In the genomic region with DNA sequence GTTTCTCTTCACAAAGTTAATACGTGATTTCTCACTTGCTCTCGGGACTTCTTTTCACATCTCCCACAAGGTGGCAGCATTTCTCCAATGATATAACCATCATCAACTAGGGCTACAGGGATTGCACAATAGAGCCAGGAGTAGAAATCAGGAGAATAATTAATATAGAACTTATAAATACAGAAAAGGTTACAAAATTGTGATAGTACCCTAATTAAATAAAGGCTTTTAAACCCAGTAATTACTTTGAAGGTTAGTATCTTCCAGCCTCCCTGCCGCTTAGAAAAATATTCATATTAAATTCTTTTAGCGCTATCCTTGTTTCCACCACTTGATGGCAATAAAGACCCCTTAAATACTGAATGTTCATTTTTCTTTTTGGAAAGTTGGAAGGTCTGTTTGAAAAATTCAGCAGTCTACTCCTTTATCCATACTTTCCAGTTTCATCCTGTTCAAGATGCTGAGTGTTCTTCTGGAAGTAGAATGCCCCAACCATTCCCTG, we compare ENCODE assay signal across 2 cellular contexts.
TF ChIP-seq lines count a peak whose summit lies in the region.

No MANE protein-coding gene starts in this region.

TF ChIP-seq in GM23338, 12 proteins besides CTCF, POLR2A, EP300 and RAD21:
- TF ChIP-seq, protein P1, sequence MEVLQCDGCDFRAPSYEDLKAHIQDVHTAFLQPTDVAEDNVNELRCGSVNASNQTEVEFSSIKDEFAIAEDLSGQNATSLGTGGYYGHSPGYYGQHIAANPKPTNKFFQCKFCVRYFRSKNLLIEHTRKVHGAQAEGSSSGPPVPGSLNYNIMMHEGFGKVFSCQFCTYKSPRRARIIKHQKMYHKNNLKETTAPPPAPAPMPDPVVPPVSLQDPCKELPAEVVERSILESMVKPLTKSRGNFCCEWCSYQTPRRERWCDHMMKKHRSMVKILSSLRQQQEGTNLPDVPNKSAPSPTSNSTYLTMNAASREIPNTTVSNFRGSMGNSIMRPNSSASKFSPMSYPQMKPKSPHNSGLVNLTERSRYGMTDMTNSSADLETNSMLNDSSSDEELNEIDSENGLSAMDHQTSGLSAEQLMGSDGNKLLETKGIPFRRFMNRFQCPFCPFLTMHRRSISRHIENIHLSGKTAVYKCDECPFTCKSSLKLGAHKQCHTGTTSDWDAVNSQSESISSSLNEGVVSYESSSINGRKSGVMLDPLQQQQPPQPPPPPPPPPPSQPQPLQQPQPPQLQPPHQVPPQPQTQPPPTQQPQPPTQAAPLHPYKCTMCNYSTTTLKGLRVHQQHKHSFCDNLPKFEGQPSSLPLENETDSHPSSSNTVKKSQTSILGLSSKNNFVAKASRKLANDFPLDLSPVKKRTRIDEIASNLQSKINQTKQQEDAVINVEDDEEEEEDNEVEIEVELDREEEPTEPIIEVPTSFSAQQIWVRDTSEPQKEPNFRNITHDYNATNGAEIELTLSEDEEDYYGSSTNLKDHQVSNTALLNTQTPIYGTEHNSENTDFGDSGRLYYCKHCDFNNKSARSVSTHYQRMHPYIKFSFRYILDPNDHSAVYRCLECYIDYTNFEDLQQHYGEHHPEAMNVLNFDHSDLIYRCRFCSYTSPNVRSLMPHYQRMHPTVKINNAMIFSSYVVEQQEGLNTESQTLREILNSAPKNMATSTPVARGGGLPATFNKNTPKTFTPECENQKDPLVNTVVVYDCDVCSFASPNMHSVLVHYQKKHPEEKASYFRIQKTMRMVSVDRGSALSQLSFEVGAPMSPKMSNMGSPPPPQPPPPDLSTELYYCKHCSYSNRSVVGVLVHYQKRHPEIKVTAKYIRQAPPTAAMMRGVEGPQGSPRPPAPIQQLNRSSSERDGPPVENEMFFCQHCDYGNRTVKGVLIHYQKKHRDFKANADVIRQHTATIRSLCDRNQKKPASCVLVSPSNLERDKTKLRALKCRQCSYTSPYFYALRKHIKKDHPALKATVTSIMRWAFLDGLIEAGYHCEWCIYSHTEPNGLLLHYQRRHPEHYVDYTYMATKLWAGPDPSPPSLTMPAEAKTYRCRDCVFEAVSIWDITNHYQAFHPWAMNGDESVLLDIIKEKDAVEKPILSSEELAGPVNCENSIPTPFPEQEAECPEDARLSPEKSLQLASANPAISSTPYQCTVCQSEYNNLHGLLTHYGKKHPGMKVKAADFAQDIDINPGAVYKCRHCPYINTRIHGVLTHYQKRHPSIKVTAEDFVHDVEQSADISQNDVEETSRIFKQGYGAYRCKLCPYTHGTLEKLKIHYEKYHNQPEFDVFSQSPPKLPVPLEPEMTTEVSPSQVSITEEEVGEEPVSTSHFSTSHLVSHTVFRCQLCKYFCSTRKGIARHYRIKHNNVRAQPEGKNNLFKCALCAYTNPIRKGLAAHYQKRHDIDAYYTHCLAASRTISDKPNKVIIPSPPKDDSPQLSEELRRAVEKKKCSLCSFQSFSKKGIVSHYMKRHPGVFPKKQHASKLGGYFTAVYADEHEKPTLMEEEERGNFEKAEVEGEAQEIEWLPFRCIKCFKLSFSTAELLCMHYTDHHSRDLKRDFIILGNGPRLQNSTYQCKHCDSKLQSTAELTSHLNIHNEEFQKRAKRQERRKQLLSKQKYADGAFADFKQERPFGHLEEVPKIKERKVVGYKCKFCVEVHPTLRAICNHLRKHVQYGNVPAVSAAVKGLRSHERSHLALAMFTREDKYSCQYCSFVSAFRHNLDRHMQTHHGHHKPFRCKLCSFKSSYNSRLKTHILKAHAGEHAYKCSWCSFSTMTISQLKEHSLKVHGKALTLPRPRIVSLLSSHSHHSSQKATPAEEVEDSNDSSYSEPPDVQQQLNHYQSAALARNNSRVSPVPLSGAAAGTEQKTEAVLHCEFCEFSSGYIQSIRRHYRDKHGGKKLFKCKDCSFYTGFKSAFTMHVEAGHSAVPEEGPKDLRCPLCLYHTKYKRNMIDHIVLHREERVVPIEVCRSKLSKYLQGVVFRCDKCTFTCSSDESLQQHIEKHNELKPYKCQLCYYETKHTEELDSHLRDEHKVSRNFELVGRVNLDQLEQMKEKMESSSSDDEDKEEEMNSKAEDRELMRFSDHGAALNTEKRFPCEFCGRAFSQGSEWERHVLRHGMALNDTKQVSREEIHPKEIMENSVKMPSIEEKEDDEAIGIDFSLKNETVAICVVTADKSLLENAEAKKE (CRISPR knock-in tag; IDR thresholded peaks at IDR 0.05), result no peak

TF ChIP-seq in IMR-90, 13 proteins besides CTCF, POLR2A, EP300 and RAD21 (continued from another document):
- TF ChIP-seq, protein P2, sequence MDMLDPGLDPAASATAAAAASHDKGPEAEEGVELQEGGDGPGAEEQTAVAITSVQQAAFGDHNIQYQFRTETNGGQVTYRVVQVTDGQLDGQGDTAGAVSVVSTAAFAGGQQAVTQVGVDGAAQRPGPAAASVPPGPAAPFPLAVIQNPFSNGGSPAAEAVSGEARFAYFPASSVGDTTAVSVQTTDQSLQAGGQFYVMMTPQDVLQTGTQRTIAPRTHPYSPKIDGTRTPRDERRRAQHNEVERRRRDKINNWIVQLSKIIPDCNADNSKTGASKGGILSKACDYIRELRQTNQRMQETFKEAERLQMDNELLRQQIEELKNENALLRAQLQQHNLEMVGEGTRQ (IDR thresholded peaks at IDR 0.05; ENCODE audit: low read depth, low read length), result no peak
- TF ChIP-seq FOS (IDR thresholded peaks at IDR 0.05; ENCODE audit: low read depth, low read length), result no peak
- TF ChIP-seq CHD1 (IDR thresholded peaks at IDR 0.05; ENCODE audit: low read depth, low read length), result no peak
- TF ChIP-seq MAZ (IDR thresholded peaks at IDR 0.05; ENCODE audit: borderline replicate concordance, low read depth, low read length), result no peak
- TF ChIP-seq MXI1 (IDR thresholded peaks at IDR 0.05; ENCODE audit: borderline replicate concordance, low read depth, low read length), result no peak
- TF ChIP-seq CEBPB (IDR thresholded peaks at IDR 0.05; ENCODE audit: low read depth, low read length), result peak; percentile 100
